ENCODE assay signal across 1 cellular context in the genomic region with DNA sequence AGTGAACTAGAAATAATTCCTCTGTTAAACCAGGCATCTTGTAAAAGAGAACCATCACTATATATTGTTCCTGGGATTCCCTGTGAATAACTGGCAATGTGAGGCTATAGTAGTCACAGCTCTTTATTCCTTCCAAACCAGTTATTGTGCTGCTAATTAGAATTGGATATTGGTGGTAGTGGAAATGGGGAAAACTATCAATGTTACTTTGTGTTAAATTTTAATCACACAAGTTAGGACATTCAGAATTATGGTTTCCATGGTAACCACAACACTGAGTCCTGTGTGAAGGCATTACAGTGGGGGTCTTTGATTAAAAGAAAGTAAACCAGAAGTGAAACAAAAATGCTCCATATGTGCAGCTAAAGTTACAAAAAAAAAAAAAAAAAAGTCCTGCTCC.
A peak's percentile ranks its signal among the peaks of the same experiment; 100 is the strongest.
TF ChIP-seq lines count a peak whose summit lies in the region.

No MANE protein-coding gene starts in this region.

TF ChIP-seq in K562, 482 proteins besides CTCF, POLR2A, EP300 and RAD21 (continued from another document):
- TF ChIP-seq RREB1 (CRISPR knock-in tag; IDR thresholded peaks at IDR 0.05) (no peak), KHSRP (IDR thresholded peaks at IDR 0.05) (no peak), RFX1 (IDR thresholded peaks at IDR 0.05) (peak; percentile 49), RNF2 (IDR thresholded peaks at IDR 0.05) (no peak)
